In the genomic region with DNA sequence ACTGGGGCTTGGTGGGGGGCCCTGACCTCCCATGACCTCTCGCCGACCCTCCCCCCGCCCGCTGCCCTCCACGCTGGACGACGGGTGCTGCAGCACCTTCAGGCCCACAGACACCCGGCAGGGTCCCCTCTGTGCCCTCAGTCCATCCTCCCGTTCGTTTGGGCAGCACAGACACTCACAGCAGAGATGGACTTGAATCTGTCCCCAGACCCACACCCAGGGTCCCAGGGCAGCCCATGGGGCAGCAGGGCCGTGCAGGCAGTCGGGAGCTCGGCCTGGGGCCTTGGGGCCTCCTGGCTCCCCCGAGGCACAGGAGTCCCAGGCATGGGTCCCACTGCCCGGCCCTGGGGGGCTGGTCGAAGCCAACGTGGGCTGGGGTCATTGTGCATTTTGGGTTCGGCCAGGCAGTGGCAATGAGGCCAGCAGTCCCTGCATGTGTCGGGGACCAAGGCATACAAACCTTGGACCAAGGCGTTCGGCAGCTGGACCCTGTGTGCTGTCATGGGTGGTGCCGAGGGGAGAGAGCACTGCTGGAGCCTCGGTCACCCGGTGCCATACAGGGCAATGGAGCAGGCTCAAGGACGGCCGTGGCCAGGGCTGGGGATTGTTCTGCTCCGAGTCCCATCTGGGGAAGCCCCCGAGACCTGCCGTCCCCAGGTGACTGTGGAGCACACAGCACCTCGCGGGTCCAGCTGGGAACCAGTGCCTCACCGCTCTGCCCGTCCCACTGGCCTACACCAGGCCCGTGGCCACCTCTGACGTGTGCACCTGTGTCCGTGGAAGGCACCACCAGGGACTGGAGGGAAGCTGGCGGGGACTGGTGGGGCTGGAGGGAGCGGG, we compare ENCODE assay signal across 26 cellular contexts.
"Had no signal": no experiment of that assay in that cellular context is flagged by ENCODE, and none has a peak within 500 bp of the region (broad histone marks: within the 10 kb centered on the region; RNA-seq: fewer than 3 reads in every experiment).

No MANE protein-coding gene starts in this region.

- H3K36me3 ChIP-seq: ascending aorta, cardiac muscle cell, Peyer's patch had no signal

- H3K27ac Mint-ChIP-seq: activated CD4-positive, alpha-beta T cell treated with anti-CD3 and anti-CD28 coated beads, Interleukin-2, amount 10 ng/mL, durations not matched to agents 24 days and 14 days; activated CD8-positive, alpha-beta T cell treated with anti-CD3 and anti-CD28 coated beads for 36 hours; activated naive CD4-positive, alpha-beta T cell treated with anti-CD3 and anti-CD28 coated beads, Interleukin-2, amount 50 U/mL, for 24 hours; activated naive CD8-positive, alpha-beta T cell treated with anti-CD3 and anti-CD28 coated beads, Interleukin-2, amount 10 ng/mL, durations not matched to agents 7 days and 5 days; activated T-cell treated with anti-CD3 and anti-CD28 coated beads, Interleukin-2, amount 50 U/mL, for 24 hours; activated T-helper 2 cell treated with anti-CD3 and anti-CD28 coated beads, Interferon-gamma antibody, Interleukin-2, Interleukin-4, amounts not matched to agents 10 μg/mL and 5 μg/mL and 100 μg/mL, durations not matched to agents 14 hours and 24 hours and 36 hours; T-helper 1 cell treated with Interleukin-12 subunit alpha and Interleukin-12 subunit beta and Interleukin-4 antibody, amounts not matched to agents 30 μg/mL and 1 μg/mL, for 36 hours; T-helper 2 cell treated with Interferon-gamma antibody and Interleukin-4, amounts not matched to agents 5 μg/mL and 100 μg/mL, for 36 hours had no signal

- H3K4me1 Mint-ChIP-seq: activated CD4-positive, alpha-beta T cell treated with anti-CD3 and anti-CD28 coated beads, Interleukin-2, amount 10 ng/mL, durations not matched to agents 24 days and 14 days; activated naive CD4-positive, alpha-beta T cell treated with anti-CD3 and anti-CD28 coated beads, Interleukin-2, amount 50 U/mL, for 24 hours; activated naive CD8-positive, alpha-beta T cell treated with anti-CD3 and anti-CD28 coated beads, Interleukin-2, amount 10 ng/mL, durations not matched to agents 7 days and 5 days had no signal

- H3K9me3 ChIP-seq: ascending aorta had no signal

- H3K4me1 ChIP-seq: ascending aorta, Peyer's patch had no signal

- H3K9me3 Mint-ChIP-seq: activated CD4-positive, alpha-beta T cell treated with anti-CD3 and anti-CD28 coated beads, Interleukin-2, amount 10 ng/mL, durations not matched to agents 24 days and 14 days; activated naive CD4-positive, alpha-beta T cell treated with anti-CD3 and anti-CD28 coated beads, Interleukin-2, amount 50 U/mL, for 24 hours; activated T-helper 2 cell treated with anti-CD3 and anti-CD28 coated beads, Interferon-gamma antibody, Interleukin-2, Interleukin-4, amounts not matched to agents 10 μg/mL and 5 μg/mL and 100 μg/mL, durations not matched to agents 14 hours and 24 hours and 36 hours had no signal

- DNase-seq: activated CD4-positive, alpha-beta T cell treated with anti-CD3 and anti-CD28 coated beads, Interleukin-2, amount 10 ng/mL, durations not matched to agents 24 days and 14 days; activated CD4-positive, alpha-beta T cell treated with anti-CD3 and anti-CD28 coated beads, Interleukin-2, amount 50 U/mL, for 4 hours; activated CD8-positive, alpha-beta T cell treated with anti-CD3 and anti-CD28 coated beads for 36 hours; activated gamma-delta T cell; activated naive CD4-positive, alpha-beta T cell treated with Interleukin-2 at 50 U/mL for 16 hours; activated naive CD8-positive, alpha-beta T cell treated with anti-CD3 and anti-CD28 coated beads, Interleukin-2, amount 10 ng/mL, durations not matched to agents 7 days and 5 days; activated T-cell treated with anti-CD3 and anti-CD28 coated beads, Interleukin-2, amount 50 U/mL, for 24 hours; amygdala; MM.1S; MV-4-11; NCI-H1092; NCI-H1436 treated with DMSO at 0.1 percent for 48 hours; NCI-H1694 treated with DMSO at 0.1 percent for 48 hours; NCI-H2029; NCI-H345; NCI-H524 treated with DMSO at 0.1 percent for 48 hours; PC-3; Peyer's patch; RPMI8226 had no signal

- H3K36me3 Mint-ChIP-seq: activated naive CD4-positive, alpha-beta T cell treated with anti-CD3 and anti-CD28 coated beads, Interleukin-2, amount 50 U/mL, for 24 hours; activated naive CD8-positive, alpha-beta T cell treated with anti-CD3 and anti-CD28 coated beads, Interleukin-2, amount 10 ng/mL, durations not matched to agents 7 days and 5 days had no signal

- H3K4me3 Mint-ChIP-seq: activated CD4-positive, alpha-beta T cell treated with anti-CD3 and anti-CD28 coated beads, Interleukin-2, amount 10 ng/mL, durations not matched to agents 24 days and 14 days; activated CD8-positive, alpha-beta T cell treated with anti-CD3 and anti-CD28 coated beads for 36 hours; activated naive CD4-positive, alpha-beta T cell treated with anti-CD3 and anti-CD28 coated beads, Interleukin-2, amount 50 U/mL, for 24 hours; activated naive CD8-positive, alpha-beta T cell treated with anti-CD3 and anti-CD28 coated beads, Interleukin-2, amount 10 ng/mL, durations not matched to agents 7 days and 5 days; activated T-cell treated with anti-CD3 and anti-CD28 coated beads, Interleukin-2, amount 50 U/mL, for 24 hours; T-helper 1 cell treated with Interleukin-12 subunit alpha and Interleukin-12 subunit beta and Interleukin-4 antibody, amounts not matched to agents 30 μg/mL and 1 μg/mL, for 36 hours; T-helper 2 cell treated with Interferon-gamma antibody and Interleukin-4, amounts not matched to agents 5 μg/mL and 100 μg/mL, for 36 hours had no signal

- H3K27ac ChIP-seq: ascending aorta, cardiac muscle cell, KMS-11, Peyer's patch had no signal

- H3K27me3 Mint-ChIP-seq: activated CD4-positive, alpha-beta T cell treated with anti-CD3 and anti-CD28 coated beads, Interleukin-2, amount 10 ng/mL, durations not matched to agents 24 days and 14 days; activated CD8-positive, alpha-beta T cell treated with anti-CD3 and anti-CD28 coated beads for 36 hours; activated naive CD4-positive, alpha-beta T cell treated with anti-CD3 and anti-CD28 coated beads, Interleukin-2, amount 50 U/mL, for 24 hours; activated naive CD8-positive, alpha-beta T cell treated with anti-CD3 and anti-CD28 coated beads, Interleukin-2, amount 10 ng/mL, durations not matched to agents 7 days and 5 days had no signal

- H3K27me3 ChIP-seq: ascending aorta, cardiac muscle cell, Peyer's patch had no signal

- ATAC-seq: activated CD8-positive, alpha-beta T cell treated with anti-CD3 and anti-CD28 coated beads for 36 hours; PC-3 had no signal

- H3K4me3 ChIP-seq: ascending aorta, cardiac muscle cell, Peyer's patch had no signal
